19 cellular contexts compared by ENCODE assay signal in genomic region chr3:184025256-184025655, GRCh38. TPM values are rescaled to one million over a fixed set of nuclear protein-coding genes. Genes with fewer than 3 reads are reported as not detected.
"Had no signal": no experiment of that assay in that cellular context is flagged by ENCODE, and none has a peak within 500 bp of the region (broad histone marks: within the 10 kb centered on the region; RNA-seq: fewer than 3 reads in every experiment).

No MANE protein-coding gene starts in this region.

RNA-seq across cellular contexts. Expression of gene HTR3D, which starts 6.3 kb away (rescaled TPM):
- total RNA-seq: natural killer cell, omental fat pad, osteocyte, pancreas, posterior vena cava, prostate gland, pulmonary artery endothelial cell, right atrium auricular region, sciatic nerve, smooth muscle cell, spleen, suprapubic skin, testis, transverse colon, upper lobe of right lung, urinary bladder, uterus had no signal
- polyA plus RNA-seq: neural cell, pancreas, smooth muscle cell, spleen, thymus, urinary bladder had no signal

RNA-seq across cellular contexts. Expression of gene HTR3C, which starts 27.6 kb away (rescaled TPM):
- total RNA-seq: natural killer cell, osteocyte, pancreas, posterior vena cava, pulmonary artery endothelial cell, right atrium auricular region, sciatic nerve, smooth muscle cell, spleen, suprapubic skin, upper lobe of right lung, urinary bladder had no signal
- polyA plus RNA-seq: neural cell, smooth muscle cell, spleen had no signal
